Comparison of ENCODE assay signal across 20 cellular contexts in genomic region chr5:124310453-124310852, GRCh38.
DNase-seq lines count a peak whose midpoint lies in the region; ATAC-seq and TF ChIP-seq lines count a peak whose summit lies in the region.
"Had no signal": no experiment of that assay in that cellular context is flagged by ENCODE, and none has a peak within 500 bp of the region (broad histone marks: within the 10 kb centered on the region; RNA-seq: fewer than 3 reads in every experiment).

No MANE protein-coding gene starts in this region.

- TF ChIP-seq CTCF in mesothelial cell of epicardium (IDR thresholded peaks at IDR 0.05; ENCODE audit: unreplicated experiment) = no peak

- no peak for ATAC-seq in HG02571 (IDR thresholded peaks at IDR 0.05; ENCODE audit: unreplicated experiment)
- ATAC-seq: PC-3 had no signal

- H3K9me3 Mint-ChIP-seq in mesothelial cell of epicardium = no peaks in the 10 kb centered on the region
- H3K9me3 Mint-ChIP-seq: activated naive CD8-positive, alpha-beta T cell treated with anti-CD3 and anti-CD28 coated beads for 36 hours had no signal

- DNase-seq in HT-29 (ENCODE audit: low spot score) = peak; percentile 64
- peak; percentile 30 for DNase-seq in NCI-H526 treated with DMSO at 0.1 percent for 48 hours (lab: John Stamatoyannopoulos, UW)
- DNase-seq in fibroblast of peridontal ligament (ENCODE audit: extremely low read depth) = peak; percentile 19
- peak; percentile 17 for DNase-seq in retina
- no peak for DNase-seq in mesothelial cell of epicardium (ENCODE audit: low spot score in 2 of 2, unreplicated experiment in 2 of 2)
- no peak for DNase-seq in hypothalamus (lab: John Stamatoyannopoulos, UW)
- DNase-seq: activated naive CD8-positive, alpha-beta T cell treated with anti-CD3 and anti-CD28 coated beads for 36 hours; activated T-cell treated with anti-CD3 and anti-CD28 coated beads, Interleukin-2, amount 50 U/mL, for 48 hours; BE2C; DMS79; esophagus squamous epithelium; hippocampal formation; NCI-H187; NCI-H510A; PC-3; SK-N-SH; stimulated activated CD4-positive, alpha-beta T cell treated with anti-CD3 and anti-CD28 coated beads, Interleukin-12 subunit alpha, Interleukin-12 subunit beta, amount 100 ng/mL, for 4 hours; stimulated activated naive CD4-positive, alpha-beta T cell; trophoblast cell had no signal

- H3K36me3 Mint-ChIP-seq in mesothelial cell of epicardium = no peaks in the 10 kb centered on the region
- H3K36me3 Mint-ChIP-seq: activated naive CD8-positive, alpha-beta T cell treated with anti-CD3 and anti-CD28 coated beads for 36 hours had no signal

- H3K4me1 Mint-ChIP-seq in mesothelial cell of epicardium = no peaks in the 10 kb centered on the region
- H3K4me1 Mint-ChIP-seq: activated naive CD8-positive, alpha-beta T cell treated with anti-CD3 and anti-CD28 coated beads for 36 hours had no signal

- H3K4me3 Mint-ChIP-seq in mesothelial cell of epicardium = no peak overlapping the region
- H3K4me3 Mint-ChIP-seq: activated naive CD8-positive, alpha-beta T cell treated with anti-CD3 and anti-CD28 coated beads for 36 hours had no signal

- no peak overlapping the region for H3K27ac Mint-ChIP-seq in mesothelial cell of epicardium
- H3K27ac Mint-ChIP-seq: activated naive CD8-positive, alpha-beta T cell treated with anti-CD3 and anti-CD28 coated beads for 36 hours had no signal

- no peaks in the 10 kb centered on the region for H3K27me3 Mint-ChIP-seq in mesothelial cell of epicardium (ENCODE audit: low read depth)
- H3K27me3 Mint-ChIP-seq: activated naive CD8-positive, alpha-beta T cell treated with anti-CD3 and anti-CD28 coated beads for 36 hours had no signal

Comparison
In these comparisons a context has a peak if more than half of its experiments do, and no peak if none do; other contexts are left out.
1. DNase-seq: peak in HT-29 (single experiment), NCI-H526 treated with DMSO at 0.1 percent for 48 hours (single experiment), fibroblast of peridontal ligament (single experiment) and retina (single experiment); none in mesothelial cell of epicardium (0 of 2) and hypothalamus (0 of 51).